ENCODE assay signal across 8 cellular contexts in genomic region chr19:18173054-18173571, GRCh38. TPM values are rescaled to one million over a fixed set of nuclear protein-coding genes. Genes with fewer than 3 reads are reported as not detected.
DNase-seq lines count a peak whose midpoint lies in the region; TF ChIP-seq lines count a peak whose summit lies in the region.

No MANE protein-coding gene starts in this region.

- peak overlapping the region; percentile 84 for H2AFZ ChIP-seq in osteoblast (ENCODE audit: low read length)

- DNase-seq in NOMO-1 (lab: John Stamatoyannopoulos, UW; ENCODE audit: unreplicated experiment in 2 of 2) (peak; percentile 50), NOMO-1 treated with dmso at 0.1 percent for 144 hours (lab: John Stamatoyannopoulos, UW; ENCODE audit: unreplicated experiment) (no peak), MV-4-11 (lab: John Stamatoyannopoulos, UW) (peak; percentile 76), epithelial cell of proximal tubule (ENCODE audit: low read depth) (no peak), osteoblast (ENCODE audit: insufficient read length, low spot score, missing footprints) (peak; percentile 98), NCI-H524 treated with DMSO at 0.1 percent for 48 hours (lab: John Stamatoyannopoulos, UW) (no peak), RPMI8226 (no peak), DMS79 (lab: John Stamatoyannopoulos, UW) (no peak)

- H4K20me1 ChIP-seq in osteoblast (ENCODE audit: insufficient read depth, low read length) = no peaks in the 10 kb centered on the region

- H3K4me2 ChIP-seq in osteoblast (ENCODE audit: insufficient read depth, low read length) = peak overlapping the region; percentile 87

- peaks cover 12% of the 10 kb centered on the region for H3K36me3 ChIP-seq in osteoblast (ENCODE audit: insufficient read depth, low read length)

- H3K27me3 ChIP-seq in osteoblast (ENCODE audit: insufficient read depth, low read length) = no peaks in the 10 kb centered on the region

- H3K79me2 ChIP-seq in osteoblast (ENCODE audit: insufficient read depth, low read length) = peaks cover 4% of the 10 kb centered on the region

- TF ChIP-seq CTCF in epithelial cell of proximal tubule (conservative IDR thresholded peaks at IDR 0.05; ENCODE audit: low read depth, low read length) = no peak
- no peak for TF ChIP-seq CTCF in osteoblast (IDR thresholded peaks at IDR 0.05; ENCODE audit: extremely low read depth, low read depth, low read length)

- peak overlapping the region; percentile 64 for H3K27ac ChIP-seq in osteoblast (ENCODE audit: low read depth, low read length)

- H3K4me3 ChIP-seq in epithelial cell of proximal tubule (ENCODE audit: low read depth, low read length) = peak overlapping the region; percentile 74
- peak overlapping the region; percentile 84 for H3K4me3 ChIP-seq in osteoblast (ENCODE audit: insufficient read depth, low read length)

- peaks cover 23% of the 10 kb centered on the region for H3K4me1 ChIP-seq in osteoblast (ENCODE audit: insufficient read depth, low read length)

- no peaks in the 10 kb centered on the region for H3K9me3 ChIP-seq in osteoblast (ENCODE audit: low read depth, low read length)

RNA-seq across cellular contexts. Expression of gene IFI30, which starts 0.5 kb away (rescaled TPM):
- total RNA-seq in epithelial cell of proximal tubule = 10.1 and 11.3 TPM in 2 replicates
- 110 and 126 TPM in 2 replicates for total RNA-seq in osteoblast

RNA-seq across cellular contexts. Expression of gene MPV17L2, which starts 19.9 kb away (rescaled TPM):
- total RNA-seq in epithelial cell of proximal tubule (50.1 and 70.9 TPM in 2 replicates), osteoblast (8.3 and 9.4 TPM in 2 replicates)

RNA-seq across cellular contexts. Expression of gene PIK3R2, which starts 20.1 kb away (rescaled TPM):
- total RNA-seq in epithelial cell of proximal tubule (15.3 and 19.9 TPM in 2 replicates), osteoblast (25.7 and 28.0 TPM in 2 replicates)

RNA-seq across cellular contexts. Expression of gene RAB3A, which starts 30.7 kb away (rescaled TPM):
- 0.17 and 0.43 TPM in 2 replicates for total RNA-seq in epithelial cell of proximal tubule
- total RNA-seq in osteoblast = 0.72 and 1.8 TPM in 2 replicates

RNA-seq across cellular contexts. Expression of gene PDE4C, which starts 53.1 kb away (rescaled TPM):
- 0.63 TPM in 1 of 2 replicates, not detected in the other for total RNA-seq in epithelial cell of proximal tubule
- total RNA-seq in osteoblast = under 0.01 TPM in 1 of 2 replicates, not detected in the other

Comparison
In these comparisons a context has a peak if more than half of its experiments do, and no peak if none do; other contexts are left out.
1. DNase-seq: peak in NOMO-1 (2 of 2), MV-4-11 (single experiment) and osteoblast (single experiment); none in NOMO-1 treated with dmso at 0.1 percent for 144 hours (single experiment), epithelial cell of proximal tubule (single experiment), NCI-H524 treated with DMSO at 0.1 percent for 48 hours (single experiment), RPMI8226 (single experiment) and DMS79 (single experiment).